8 cellular contexts compared by ENCODE assay signal in the genomic region with DNA sequence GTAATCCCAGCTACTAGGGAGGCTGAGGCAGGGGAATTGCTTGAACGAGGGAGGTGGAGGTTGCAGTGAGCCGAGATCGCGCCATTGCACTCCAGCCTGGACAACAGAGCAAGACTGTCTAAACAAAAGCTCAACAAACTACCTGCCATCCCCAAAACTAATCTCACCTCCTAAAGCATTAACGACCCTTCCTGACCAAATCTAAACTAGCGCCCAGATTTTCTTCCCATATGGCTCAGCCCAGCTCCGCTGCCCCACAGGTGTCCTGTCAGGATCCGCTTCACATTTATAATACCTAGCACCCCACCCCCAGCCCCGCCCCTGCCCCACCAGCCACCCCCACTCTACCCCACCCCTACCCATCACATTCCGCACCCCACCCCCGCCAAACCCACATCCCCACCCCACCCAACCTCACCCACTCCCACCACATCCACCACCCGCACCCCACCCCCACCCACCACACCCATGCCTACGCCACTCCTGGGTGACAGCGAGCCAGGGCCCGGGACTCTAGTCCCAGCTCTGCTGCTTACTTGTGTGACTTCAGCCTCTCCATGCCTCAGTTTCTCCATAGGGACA. TPM values are rescaled to one million over a fixed set of nuclear protein-coding genes. Genes with fewer than 3 reads are reported as not detected.
DNase-seq lines count a peak whose midpoint lies in the region; ATAC-seq lines count a peak whose summit lies in the region.

No MANE protein-coding gene starts in this region.

- H3K4me1 Mint-ChIP-seq in T-helper 2 cell treated with Interferon-gamma antibody and Interleukin-4, amounts not matched to agents 5 μg/mL and 100 μg/mL, for 36 hours (ENCODE audit: low read depth) = peaks cover 46% of the 10 kb centered on the region
- H3K4me1 Mint-ChIP-seq in natural killer cell treated with Interleukin-12 subunit alpha and Interleukin-12 subunit beta and Interleukin-15 and Interleukin-18, amount 100 ng/mL, for 72 hours (ENCODE audit: low read depth in 2 of 2) = peaks cover 49 to 54% of the 10 kb centered on the region in 2 donors

- no peaks in the 10 kb centered on the region for H3K9me3 Mint-ChIP-seq in T-helper 2 cell treated with Interferon-gamma antibody and Interleukin-4, amounts not matched to agents 5 μg/mL and 100 μg/mL, for 36 hours
- no peaks in the 10 kb centered on the region for H3K9me3 Mint-ChIP-seq in natural killer cell treated with Interleukin-12 subunit alpha and Interleukin-12 subunit beta and Interleukin-15 and Interleukin-18, amount 100 ng/mL, for 72 hours

- no peaks in the 10 kb centered on the region for H3K27me3 Mint-ChIP-seq in T-helper 2 cell treated with Interferon-gamma antibody and Interleukin-4, amounts not matched to agents 5 μg/mL and 100 μg/mL, for 36 hours (ENCODE audit: low read depth)
- H3K27me3 Mint-ChIP-seq in natural killer cell treated with Interleukin-12 subunit alpha and Interleukin-12 subunit beta and Interleukin-15 and Interleukin-18, amount 100 ng/mL, for 72 hours = no peaks in the 10 kb centered on the region

- no peaks in the 10 kb centered on the region for H3K36me3 ChIP-seq in effector memory CD4-positive, alpha-beta T cell (ENCODE audit: control insufficient read depth, insufficient read depth, low read length)

- H3K4me3 Mint-ChIP-seq in T-helper 2 cell treated with Interferon-gamma antibody and Interleukin-4, amounts not matched to agents 5 μg/mL and 100 μg/mL, for 36 hours = peak overlapping the region; percentile 86
- peak overlapping the region; percentile 90 for H3K4me3 Mint-ChIP-seq in natural killer cell treated with Interleukin-12 subunit alpha and Interleukin-12 subunit beta and Interleukin-15 and Interleukin-18, amount 100 ng/mL, for 72 hours

- H3K4me1 ChIP-seq in effector memory CD4-positive, alpha-beta T cell (ENCODE audit: control insufficient read depth, insufficient read depth, low read length, poor library complexity, severe bottlenecking) = peaks cover 47% of the 10 kb centered on the region

- H3K4me3 ChIP-seq in effector memory CD4-positive, alpha-beta T cell (ENCODE audit: insufficient read depth, low read depth, low read length, poor library complexity, severe bottlenecking) = peak overlapping the region; percentile 63

- peaks cover 27% of the 10 kb centered on the region for H3K36me3 Mint-ChIP-seq in T-helper 2 cell treated with Interferon-gamma antibody and Interleukin-4, amounts not matched to agents 5 μg/mL and 100 μg/mL, for 36 hours (ENCODE audit: low read depth)
- no peaks in the 10 kb centered on the region for H3K36me3 Mint-ChIP-seq in natural killer cell treated with Interleukin-12 subunit alpha and Interleukin-12 subunit beta and Interleukin-15 and Interleukin-18, amount 100 ng/mL, for 72 hours

- no peaks in the 10 kb centered on the region for H3K27me3 ChIP-seq in effector memory CD4-positive, alpha-beta T cell (replicated peaks; ENCODE audit: control insufficient read depth, insufficient read depth, low read length, poor library complexity, severe bottlenecking)

- peak overlapping the region; percentile 92 for H3K27ac Mint-ChIP-seq in T-helper 2 cell treated with Interferon-gamma antibody and Interleukin-4, amounts not matched to agents 5 μg/mL and 100 μg/mL, for 36 hours
- peak overlapping the region; percentile 80 to 83 for H3K27ac Mint-ChIP-seq in natural killer cell treated with Interleukin-12 subunit alpha and Interleukin-12 subunit beta and Interleukin-15 and Interleukin-18, amount 100 ng/mL, for 72 hours

- DNase-seq in T-helper 2 cell treated with Interferon-gamma antibody and Interleukin-4, amounts not matched to agents 5 μg/mL and 100 μg/mL, for 36 hours (ENCODE audit: low spot score) = peak; percentile 19
- DNase-seq in effector memory CD4-positive, alpha-beta T cell = peak; percentile 43 to 55 (median 45)
- no peak for DNase-seq in natural killer cell treated with Interleukin-12 subunit alpha and Interleukin-12 subunit beta and Interleukin-15 and Interleukin-18, amount 100 ng/mL, for 72 hours (ENCODE audit: low spot score)
- DNase-seq in NOMO-1 treated with dmso at 0.1 percent for 144 hours (lab: John Stamatoyannopoulos, UW; ENCODE audit: unreplicated experiment) (no peak), CD1c-positive myeloid dendritic cell (ENCODE audit: extremely low spot score) (no peak)

- ATAC-seq in GM18907 (IDR thresholded peaks at IDR 0.05; ENCODE audit: unreplicated experiment) = peak; percentile 19
- peak; percentile 12 for ATAC-seq in HG02798 (IDR thresholded peaks at IDR 0.05; ENCODE audit: poor library complexity, unreplicated experiment)
- ATAC-seq in natural killer cell treated with Interleukin-12 subunit alpha and Interleukin-12 subunit beta and Interleukin-15 and Interleukin-18, amount 100 ng/mL, for 72 hours = peak; percentile 22 to 37
- ATAC-seq in GM19467 (IDR thresholded peaks at IDR 0.05; ENCODE audit: unreplicated experiment) = no peak

- H3K27ac ChIP-seq in effector memory CD4-positive, alpha-beta T cell (ENCODE audit: insufficient read depth, low read length, poor library complexity, severe bottlenecking) = peak overlapping the region; percentile 88

- H3K9me3 ChIP-seq in effector memory CD4-positive, alpha-beta T cell (ENCODE audit: control insufficient read depth, low read length) = no peaks in the 10 kb centered on the region

RNA-seq across cellular contexts. Expression of a gene that starts 0.6 kb away (rescaled TPM):
- total RNA-seq in natural killer cell treated with Interleukin-12 subunit alpha and Interleukin-12 subunit beta and Interleukin-15 and Interleukin-18, amount 100 ng/mL, for 72 hours = 10 to 100 TPM; 44.8 to 50.8 TPM

RNA-seq across cellular contexts. Expression of a gene that starts 49.2 kb away (rescaled TPM):
- 10 to 100 TPM; 15.6 to 17.7 TPM for total RNA-seq in natural killer cell treated with Interleukin-12 subunit alpha and Interleukin-12 subunit beta and Interleukin-15 and Interleukin-18, amount 100 ng/mL, for 72 hours

Comparison
In these comparisons a context has a peak if more than half of its experiments do, and no peak if none do; other contexts are left out.
1. DNase-seq: peak in T-helper 2 cell treated with Interferon-gamma antibody and Interleukin-4, amounts not matched to agents 5 μg/mL and 100 μg/mL, for 36 hours (single experiment) and effector memory CD4-positive, alpha-beta T cell (3 of 3); none in natural killer cell treated with Interleukin-12 subunit alpha and Interleukin-12 subunit beta and Interleukin-15 and Interleukin-18, amount 100 ng/mL, for 72 hours (single experiment), NOMO-1 treated with dmso at 0.1 percent for 144 hours (single experiment) and CD1c-positive myeloid dendritic cell (single experiment).